Comparison of ENCODE assay signal across 24 cellular contexts in the genomic region with DNA sequence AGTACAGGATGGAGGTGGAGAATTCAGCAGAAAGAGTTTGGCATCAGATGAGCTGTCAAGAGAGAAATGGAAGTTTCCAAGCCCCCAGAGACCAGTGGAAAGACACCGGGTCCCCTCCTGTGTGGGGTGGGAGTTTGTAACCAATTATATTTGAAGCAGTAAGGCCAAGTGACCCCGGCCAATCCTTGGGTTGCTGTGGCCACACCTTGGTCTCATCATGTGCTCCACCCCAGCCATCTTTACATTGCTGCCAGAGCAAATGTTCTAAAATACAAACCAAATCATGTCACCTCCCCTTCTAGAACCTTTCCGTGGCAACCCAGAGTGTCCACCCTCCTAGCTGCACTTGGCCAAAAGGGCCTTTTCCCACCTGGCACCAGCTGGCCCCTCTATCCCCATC.
A peak's percentile ranks its signal among the peaks of the same experiment; 100 is the strongest.
DNase-seq lines count a peak whose midpoint lies in the region; ATAC-seq and TF ChIP-seq lines count a peak whose summit lies in the region.
"Had no signal": no experiment of that assay in that cellular context is flagged by ENCODE, and none has a peak within 500 bp of the region (broad histone marks: within the 10 kb centered on the region; RNA-seq: fewer than 3 reads in every experiment).

No MANE protein-coding gene starts in this region.

- H3K27ac Mint-ChIP-seq in activated naive CD4-positive, alpha-beta T cell treated with anti-CD3 and anti-CD28 coated beads for 36 hours: peak overlapping the region; percentile 98
- H3K27ac Mint-ChIP-seq in activated naive CD8-positive, alpha-beta T cell treated with anti-CD3 and anti-CD28 coated beads, Interleukin-2, amount 10 ng/mL, durations not matched to agents 7 days and 5 days: peak overlapping the region; percentile 97
- peak overlapping the region; percentile 87 to 89 for H3K27ac Mint-ChIP-seq in stimulated activated naive CD8-positive, alpha-beta T cell treated with anti-CD3 and anti-CD28 coated beads, Interleukin-15, amount 100 ng/mL, for 72 hours
- H3K27ac Mint-ChIP-seq in immature natural killer cell: no peak overlapping the region
- H3K27ac Mint-ChIP-seq: memory B cell had no signal

- DNase-seq in activated naive CD4-positive, alpha-beta T cell treated with anti-CD3 and anti-CD28 coated beads for 36 hours: no peak
- DNase-seq in activated naive CD4-positive, alpha-beta T cell treated with Interleukin-2 at 50 U/mL for 16 hours: no peak
- DNase-seq in activated naive CD8-positive, alpha-beta T cell treated with anti-CD3 and anti-CD28 coated beads, Interleukin-2, amount 10 ng/mL, durations not matched to agents 7 days and 5 days: no peak
- DNase-seq in stimulated activated naive CD8-positive, alpha-beta T cell treated with anti-CD3 and anti-CD28 coated beads, Interleukin-15, amount 100 ng/mL, for 72 hours: no peak
- DNase-seq in immature natural killer cell: no peak
- DNase-seq in left colon: no peak
- no peak for DNase-seq in stimulated activated CD4-positive, alpha-beta T cell treated with anti-CD3 and anti-CD28 coated beads, Interleukin-15, amount 100 ng/mL, for 24 hours
- DNase-seq: activated CD4-positive, alpha-beta T cell treated with anti-CD3 and anti-CD28 coated beads, Interleukin-2, amount 50 U/mL, for 4 hours; cerebellar nuclear complex; kidney glomerular epithelial cell; MV-4-11; naive B cell; NCI-H187; NCI-H446 treated with DMSO at 0.1 percent for 48 hours; NK-92 treated with Interleukin-12 subunit alpha and Interleukin-12 subunit beta, amount 100 ng/mL, for 24 hours; SK-N-SH; small intestine; stimulated activated CD4-positive, alpha-beta T cell treated with anti-CD3 and anti-CD28 coated beads, Interleukin-4, amount 100 ng/mL, for 24 hours had no signal

- CTCF ChIA-PET in activated naive CD4-positive, alpha-beta T cell treated with anti-CD3 and anti-CD28 coated beads for 36 hours (lab: Charles Lee): interaction anchor here (1.0 to 2.2 kb wide), 3 partner anchors 12 to 114 kb away, joined by 3 to 7 read pairs (median 6); no protein-coding TSS in a partner anchor

- H3K9me3 Mint-ChIP-seq in activated naive CD4-positive, alpha-beta T cell treated with anti-CD3 and anti-CD28 coated beads for 36 hours: peaks cover 4% of the 10 kb centered on the region
- H3K9me3 Mint-ChIP-seq in activated naive CD8-positive, alpha-beta T cell treated with anti-CD3 and anti-CD28 coated beads, Interleukin-2, amount 10 ng/mL, durations not matched to agents 7 days and 5 days: peaks cover under 1% of the 10 kb centered on the region
- peaks cover 5 to 14% of the 10 kb centered on the region in 2 donors for H3K9me3 Mint-ChIP-seq in stimulated activated naive CD8-positive, alpha-beta T cell treated with anti-CD3 and anti-CD28 coated beads, Interleukin-15, amount 100 ng/mL, for 72 hours
- H3K9me3 Mint-ChIP-seq in immature natural killer cell: peaks cover 0 to 2% (median 0%) of the 10 kb centered on the region in 6 donors
- H3K9me3 Mint-ChIP-seq: memory B cell, naive B cell had no signal

- H3K9me2 ChIP-seq in Loucy (replicated peaks; ENCODE audit: low read depth, low read length): no peaks in the 10 kb centered on the region
- H3K9me2 ChIP-seq: SK-N-SH had no signal

- 0 out of 2 replicates have a peak overlapping the region, but pooled peaks have one; percentile 26 for H2AFZ ChIP-seq in Loucy (ENCODE audit: low read length)

- no peaks in the 10 kb centered on the region for H3K36me3 ChIP-seq in Loucy (ENCODE audit: insufficient read depth, low read length)
- H3K36me3 ChIP-seq: ascending aorta, gastroesophageal sphincter, prostate gland had no signal

- H3K4me1 ChIP-seq in Loucy (ENCODE audit: insufficient read depth, low read length, poor library complexity, severe bottlenecking): peaks cover 30% of the 10 kb centered on the region
- H3K4me1 ChIP-seq: ascending aorta, prostate gland had no signal

- no peak for TF ChIP-seq CTCF in Loucy (conservative IDR thresholded peaks at IDR 0.05; ENCODE audit: low read length)

- no peak overlapping the region for H3K4me3 Mint-ChIP-seq in activated naive CD4-positive, alpha-beta T cell treated with anti-CD3 and anti-CD28 coated beads for 36 hours
- no peak overlapping the region for H3K4me3 Mint-ChIP-seq in activated naive CD8-positive, alpha-beta T cell treated with anti-CD3 and anti-CD28 coated beads, Interleukin-2, amount 10 ng/mL, durations not matched to agents 7 days and 5 days
- H3K4me3 Mint-ChIP-seq in stimulated activated naive CD8-positive, alpha-beta T cell treated with anti-CD3 and anti-CD28 coated beads, Interleukin-15, amount 100 ng/mL, for 72 hours: no peak overlapping the region
- no peak overlapping the region for H3K4me3 Mint-ChIP-seq in immature natural killer cell
- H3K4me3 Mint-ChIP-seq: memory B cell, naive B cell had no signal

- no peaks in the 10 kb centered on the region for H3K9me3 ChIP-seq in Loucy (ENCODE audit: insufficient read depth, low read depth, low read length)
- H3K9me3 ChIP-seq: ascending aorta, prostate gland, SK-N-SH had no signal

- no peak overlapping the region for H3K9ac ChIP-seq in Loucy (ENCODE audit: low read depth, low read length, poor library complexity, severe bottlenecking)
- H3K9ac ChIP-seq: SK-N-SH had no signal

- peaks cover under 1% of the 10 kb centered on the region for H3K36me3 Mint-ChIP-seq in activated naive CD4-positive, alpha-beta T cell treated with anti-CD3 and anti-CD28 coated beads for 36 hours (ENCODE audit: low read depth)
- peaks cover 6% of the 10 kb centered on the region for H3K36me3 Mint-ChIP-seq in activated naive CD8-positive, alpha-beta T cell treated with anti-CD3 and anti-CD28 coated beads, Interleukin-2, amount 10 ng/mL, durations not matched to agents 7 days and 5 days
- no peaks in the 10 kb centered on the region for H3K36me3 Mint-ChIP-seq in immature natural killer cell
- H3K36me3 Mint-ChIP-seq: memory B cell, naive B cell had no signal

- H3K27me3 Mint-ChIP-seq in activated naive CD4-positive, alpha-beta T cell treated with anti-CD3 and anti-CD28 coated beads for 36 hours (ENCODE audit: low read depth): no peaks in the 10 kb centered on the region
- H3K27me3 Mint-ChIP-seq in activated naive CD8-positive, alpha-beta T cell treated with anti-CD3 and anti-CD28 coated beads, Interleukin-2, amount 10 ng/mL, durations not matched to agents 7 days and 5 days: no peaks in the 10 kb centered on the region
- no peaks in the 10 kb centered on the region for H3K27me3 Mint-ChIP-seq in stimulated activated naive CD8-positive, alpha-beta T cell treated with anti-CD3 and anti-CD28 coated beads, Interleukin-15, amount 100 ng/mL, for 72 hours
- H3K27me3 Mint-ChIP-seq in immature natural killer cell (ENCODE audit: low read depth in 3 of 3): peaks cover 0 to 3% (median 0%) of the 10 kb centered on the region in 3 donors

- ATAC-seq in activated naive CD8-positive, alpha-beta T cell treated with anti-CD3 and anti-CD28 coated beads, Interleukin-2, amount 10 ng/mL, durations not matched to agents 7 days and 5 days (ENCODE audit: low read depth): no peak
- no peak for ATAC-seq in stimulated activated naive CD8-positive, alpha-beta T cell treated with anti-CD3 and anti-CD28 coated beads, Interleukin-15, amount 100 ng/mL, for 72 hours
- no peak for ATAC-seq in left colon
- ATAC-seq: esophagus mucosa had no signal

- H3K4me1 Mint-ChIP-seq in activated naive CD4-positive, alpha-beta T cell treated with anti-CD3 and anti-CD28 coated beads for 36 hours (ENCODE audit: low read depth): peaks cover 38% of the 10 kb centered on the region
- peaks cover 28% of the 10 kb centered on the region for H3K4me1 Mint-ChIP-seq in activated naive CD8-positive, alpha-beta T cell treated with anti-CD3 and anti-CD28 coated beads, Interleukin-2, amount 10 ng/mL, durations not matched to agents 7 days and 5 days
- H3K4me1 Mint-ChIP-seq in stimulated activated naive CD8-positive, alpha-beta T cell treated with anti-CD3 and anti-CD28 coated beads, Interleukin-15, amount 100 ng/mL, for 72 hours: peaks cover 46% of the 10 kb centered on the region
- H3K4me1 Mint-ChIP-seq in immature natural killer cell: no peaks in the 10 kb centered on the region

- no peaks in the 10 kb centered on the region for H3K27me3 ChIP-seq in Loucy (ENCODE audit: insufficient read depth, low read length, poor library complexity, severe bottlenecking)
- H3K27me3 ChIP-seq: ascending aorta had no signal

- H4K20me1 ChIP-seq in Loucy (ENCODE audit: insufficient read depth, low read length, poor library complexity, severe bottlenecking): no peaks in the 10 kb centered on the region

- no peak overlapping the region for H3K4me2 ChIP-seq in Loucy (ENCODE audit: low read depth, low read length, poor library complexity, severe bottlenecking)
- H3K4me2 ChIP-seq: SK-N-SH had no signal

- H3K4me3 ChIP-seq in Loucy (ENCODE audit: low read length, poor library complexity, severe bottlenecking): no peak overlapping the region
- H3K4me3 ChIP-seq: ascending aorta, gastroesophageal sphincter, prostate gland had no signal

- POLR2A ChIA-PET in activated naive CD8-positive, alpha-beta T cell treated with anti-CD3 and anti-CD28 coated beads, Interleukin-2, amount 10 ng/mL, durations not matched to agents 7 days and 5 days (lab: Charles Lee): interaction anchor here (1.2 kb wide), 1 partner anchor 152 kb away, joined by 3 read pairs; a partner anchor contains a TSS

- intact Hi-C loops in activated naive CD4-positive, alpha-beta T cell treated with anti-CD3 and anti-CD28 coated beads for 36 hours (cut with micrococcal nuclease): loop anchor here (2.0 kb wide), 1 partner anchor 217 kb away; no protein-coding TSS in a partner anchor
- intact Hi-C loops in left colon (cut with DNase I, micrococcal nuclease): no loop called here

- no peaks in the 10 kb centered on the region for H3F3A ChIP-seq in Loucy (ENCODE audit: low read depth)

- no peaks in the 10 kb centered on the region for H3K79me2 ChIP-seq in Loucy (ENCODE audit: insufficient read depth, low read length)

Comparison
In these comparisons a context has a peak if more than half of its experiments do, and no peak if none do; other contexts are left out.
1. H3K27ac Mint-ChIP-seq: peak in activated naive CD4-positive, alpha-beta T cell treated with anti-CD3 and anti-CD28 coated beads for 36 hours (single experiment), activated naive CD8-positive, alpha-beta T cell treated with anti-CD3 and anti-CD28 coated beads, Interleukin-2, amount 10 ng/mL, durations not matched to agents 7 days and 5 days (single experiment) and stimulated activated naive CD8-positive, alpha-beta T cell treated with anti-CD3 and anti-CD28 coated beads, Interleukin-15, amount 100 ng/mL, for 72 hours (2 of 2); none in immature natural killer cell (0 of 6).